In genomic region chr5:54868511-54869483, GRCh38 we compare ENCODE assay signal across 20 cellular contexts.
DNase-seq lines count a peak whose midpoint lies in the region; ATAC-seq lines count a peak whose summit lies in the region.
"Had no signal": no experiment of that assay in that cellular context is flagged by ENCODE, and none has a peak within 500 bp of the region (broad histone marks: within the 10 kb centered on the region; RNA-seq: fewer than 3 reads in every experiment).

No MANE protein-coding gene starts in this region.

- no peaks in the 10 kb centered on the region for H3K9me3 ChIP-seq in right cardiac atrium (ENCODE audit: control insufficient read depth, low read length)
- H3K9me3 ChIP-seq: lower lobe of right lung, sigmoid colon, SJSA1 had no signal

- no peak overlapping the region for H3K27ac Mint-ChIP-seq in T-helper 2 cell treated with Interferon-gamma antibody and Interleukin-4, amounts not matched to agents 5 μg/mL and 100 μg/mL, for 36 hours
- peak overlapping the region; percentile 95 for H3K27ac Mint-ChIP-seq in activated naive CD8-positive, alpha-beta T cell treated with anti-CD3 and anti-CD28 coated beads, Interleukin-2, amount 50 U/mL, for 24 hours
- H3K27ac Mint-ChIP-seq in stimulated activated memory B cell treated with anti-CD40 and anti-IgM and Interleukin-4, amounts not matched to agents 10 μg/mL and 1 μg/mL and 100 μg/mL, for 72 hours, result no peak overlapping the region
- H3K27ac Mint-ChIP-seq: activated B cell treated with CpG ODN at 0.5 μM for 24 hours, endodermal cell had no signal

- peak; percentile 87 for ATAC-seq in activated naive CD8-positive, alpha-beta T cell treated with anti-CD3 and anti-CD28 coated beads, Interleukin-2, amount 50 U/mL, for 24 hours
- peak; percentile 80 for ATAC-seq in stimulated activated memory B cell treated with anti-CD40 and anti-IgM and Interleukin-4, amounts not matched to agents 10 μg/mL and 1 μg/mL and 100 μg/mL, for 72 hours
- no peak for ATAC-seq in right cardiac atrium
- ATAC-seq: lower lobe of right lung had no signal

- H3K27me3 ChIP-seq in right cardiac atrium (ENCODE audit: control insufficient read depth, insufficient read depth), result no peaks in the 10 kb centered on the region
- H3K27me3 ChIP-seq: sigmoid colon, SJSA1 had no signal

- peaks cover 15% of the 10 kb centered on the region for H3K4me1 Mint-ChIP-seq in T-helper 2 cell treated with Interferon-gamma antibody and Interleukin-4, amounts not matched to agents 5 μg/mL and 100 μg/mL, for 36 hours (ENCODE audit: low read depth)
- H3K4me1 Mint-ChIP-seq in activated naive CD8-positive, alpha-beta T cell treated with anti-CD3 and anti-CD28 coated beads, Interleukin-2, amount 50 U/mL, for 24 hours, result peaks cover 35% of the 10 kb centered on the region
- peaks cover 12% of the 10 kb centered on the region for H3K4me1 Mint-ChIP-seq in stimulated activated memory B cell treated with anti-CD40 and anti-IgM and Interleukin-4, amounts not matched to agents 10 μg/mL and 1 μg/mL and 100 μg/mL, for 72 hours

- H3K4me1 ChIP-seq in right cardiac atrium (ENCODE audit: control insufficient read depth, insufficient read depth, low read length), result no peaks in the 10 kb centered on the region
- H3K4me1 ChIP-seq: lower lobe of right lung had no signal

- no peaks in the 10 kb centered on the region for H3K9me3 Mint-ChIP-seq in T-helper 2 cell treated with Interferon-gamma antibody and Interleukin-4, amounts not matched to agents 5 μg/mL and 100 μg/mL, for 36 hours
- H3K9me3 Mint-ChIP-seq in activated naive CD8-positive, alpha-beta T cell treated with anti-CD3 and anti-CD28 coated beads, Interleukin-2, amount 50 U/mL, for 24 hours, result no peaks in the 10 kb centered on the region
- no peaks in the 10 kb centered on the region for H3K9me3 Mint-ChIP-seq in stimulated activated memory B cell treated with anti-CD40 and anti-IgM and Interleukin-4, amounts not matched to agents 10 μg/mL and 1 μg/mL and 100 μg/mL, for 72 hours
- H3K9me3 Mint-ChIP-seq: activated B cell treated with CpG ODN at 0.5 μM for 24 hours had no signal

- no peak overlapping the region for H3K27ac ChIP-seq in right cardiac atrium (ENCODE audit: low read length)
- H3K27ac ChIP-seq: lower lobe of right lung, sigmoid colon, SJSA1 had no signal

- no peak overlapping the region for H3K4me3 ChIP-seq in right cardiac atrium (ENCODE audit: low read length)
- H3K4me3 ChIP-seq: lower lobe of right lung, sigmoid colon, SJSA1 had no signal

- H3K4me3 Mint-ChIP-seq in T-helper 2 cell treated with Interferon-gamma antibody and Interleukin-4, amounts not matched to agents 5 μg/mL and 100 μg/mL, for 36 hours, result no peak overlapping the region
- H3K4me3 Mint-ChIP-seq in activated naive CD8-positive, alpha-beta T cell treated with anti-CD3 and anti-CD28 coated beads, Interleukin-2, amount 50 U/mL, for 24 hours, result peak overlapping the region; percentile 35
- no peak overlapping the region for H3K4me3 Mint-ChIP-seq in stimulated activated memory B cell treated with anti-CD40 and anti-IgM and Interleukin-4, amounts not matched to agents 10 μg/mL and 1 μg/mL and 100 μg/mL, for 72 hours
- H3K4me3 Mint-ChIP-seq: activated B cell treated with CpG ODN at 0.5 μM for 24 hours, endodermal cell had no signal

- DNase-seq in activated T-cell treated with anti-CD3 and anti-CD28 coated beads for 48 hours (ENCODE audit: low read depth), result peak; percentile 21
- DNase-seq in activated T-cell treated with anti-CD3 and anti-CD28 coated beads for 4 hours, result no peak
- peak; percentile 57 for DNase-seq in T-helper 2 cell treated with Interferon-gamma antibody and Interleukin-4, amounts not matched to agents 5 μg/mL and 100 μg/mL, for 36 hours (ENCODE audit: low spot score)
- peak; percentile 35 for DNase-seq in activated naive CD8-positive, alpha-beta T cell treated with anti-CD3 and anti-CD28 coated beads, Interleukin-2, amount 50 U/mL, for 24 hours
- DNase-seq in right cardiac atrium, result no peak
- no peak for DNase-seq in NCI-H187 treated with DMSO at 0.1 percent for 48 hours (lab: John Stamatoyannopoulos, UW)
- no peak for DNase-seq in HT-29 (ENCODE audit: low spot score)
- DNase-seq: activated B cell treated with CpG ODN at 0.5 μM for 24 hours; activated gamma-delta T cell; DMS153; endodermal cell; head of caudate nucleus; lower lobe of right lung; NCI-H1436 treated with DMSO at 0.1 percent for 48 hours; NCI-H2227 treated with DMSO at 0.1 percent for 48 hours; sigmoid colon; stimulated activated naive CD4-positive, alpha-beta T cell treated with Interleukin-2 at 50 U/mL for 16 hours; trophoblast cell had no signal

- WGBS in right cardiac atrium, result 84% methylated on average over 12 of the region's 12 CpGs

- intact Hi-C loops in right cardiac atrium (cut with DNase I), result loop anchor here in 1 of 4 donors (5.0 kb wide), 1 partner anchor 351 kb away; the partner anchor contains the start of gene SNX18

- H3K27me3 Mint-ChIP-seq in T-helper 2 cell treated with Interferon-gamma antibody and Interleukin-4, amounts not matched to agents 5 μg/mL and 100 μg/mL, for 36 hours (ENCODE audit: low read depth), result peaks cover 53% of the 10 kb centered on the region
- peaks cover 43% of the 10 kb centered on the region for H3K27me3 Mint-ChIP-seq in activated naive CD8-positive, alpha-beta T cell treated with anti-CD3 and anti-CD28 coated beads, Interleukin-2, amount 50 U/mL, for 24 hours
- H3K27me3 Mint-ChIP-seq in stimulated activated memory B cell treated with anti-CD40 and anti-IgM and Interleukin-4, amounts not matched to agents 10 μg/mL and 1 μg/mL and 100 μg/mL, for 72 hours, result peaks cover 16% of the 10 kb centered on the region

- no peaks in the 10 kb centered on the region for H3K36me3 Mint-ChIP-seq in T-helper 2 cell treated with Interferon-gamma antibody and Interleukin-4, amounts not matched to agents 5 μg/mL and 100 μg/mL, for 36 hours (ENCODE audit: low read depth)
- H3K36me3 Mint-ChIP-seq in activated naive CD8-positive, alpha-beta T cell treated with anti-CD3 and anti-CD28 coated beads, Interleukin-2, amount 50 U/mL, for 24 hours (ENCODE audit: low read depth), result no peaks in the 10 kb centered on the region
- no peaks in the 10 kb centered on the region for H3K36me3 Mint-ChIP-seq in stimulated activated memory B cell treated with anti-CD40 and anti-IgM and Interleukin-4, amounts not matched to agents 10 μg/mL and 1 μg/mL and 100 μg/mL, for 72 hours

Comparison
In these comparisons a context has a peak if more than half of its experiments do, and no peak if none do; other contexts are left out.
1. DNase-seq: peak in activated T-cell treated with anti-CD3 and anti-CD28 coated beads for 48 hours (single experiment), T-helper 2 cell treated with Interferon-gamma antibody and Interleukin-4, amounts not matched to agents 5 μg/mL and 100 μg/mL, for 36 hours (single experiment) and activated naive CD8-positive, alpha-beta T cell treated with anti-CD3 and anti-CD28 coated beads, Interleukin-2, amount 50 U/mL, for 24 hours (single experiment); none in activated T-cell treated with anti-CD3 and anti-CD28 coated beads for 4 hours (single experiment), right cardiac atrium (0 of 3), NCI-H187 treated with DMSO at 0.1 percent for 48 hours (single experiment) and HT-29 (single experiment).
2. ATAC-seq: peak in activated naive CD8-positive, alpha-beta T cell treated with anti-CD3 and anti-CD28 coated beads, Interleukin-2, amount 50 U/mL, for 24 hours (single experiment) and stimulated activated memory B cell treated with anti-CD40 and anti-IgM and Interleukin-4, amounts not matched to agents 10 μg/mL and 1 μg/mL and 100 μg/mL, for 72 hours (single experiment); none in right cardiac atrium (0 of 2).